ENCODE assay signal across 17 cellular contexts in the genomic region with DNA sequence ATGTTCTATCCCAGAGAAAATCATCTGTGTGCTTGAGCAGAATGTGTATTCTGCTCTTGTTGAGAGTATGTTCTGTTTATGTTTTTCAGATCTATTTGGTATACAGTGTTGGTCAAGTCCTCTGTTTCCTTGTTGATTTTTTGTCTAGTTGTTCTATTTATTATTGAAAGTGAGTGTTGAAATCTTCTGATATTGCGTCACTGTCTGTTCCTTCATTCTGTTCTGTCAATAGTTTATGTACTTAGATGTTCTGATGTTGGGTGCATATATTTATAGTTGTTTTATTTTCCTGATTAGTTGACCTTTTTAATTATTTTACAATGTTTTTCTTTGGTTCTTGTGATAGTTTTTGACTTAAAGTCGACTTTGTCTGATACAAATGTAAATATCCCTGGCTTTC.
"Had no signal": no experiment of that assay in that cellular context is flagged by ENCODE, and none has a peak within 500 bp of the region (broad histone marks: within the 10 kb centered on the region; RNA-seq: fewer than 3 reads in every experiment).

No MANE protein-coding gene starts in this region.

- H3K4me1 ChIP-seq: foreskin keratinocyte, testis, tibial nerve, upper lobe of right lung, vagina had no signal

- H3K27ac Mint-ChIP-seq: dendritic cell treated with granulocyte-macrophage colony-stimulating factor and Interleukin-4, amounts not matched to agents 40 ng/mL and 50 ng/mL, for 4 days; immature natural killer cell; naive thymus-derived CD8-positive, alpha-beta T cell; stimulated activated naive B cell treated with anti-CD40 and anti-IgM and Interleukin-4, amounts not matched to agents 10 μg/mL and 1 μg/mL and 100 μg/mL, for 72 hours; stimulated activated naive CD8-positive, alpha-beta T cell treated with anti-CD3 and anti-CD28 coated beads, Interleukin-15, amount 100 ng/mL, for 72 hours had no signal

- H3K4me3 Mint-ChIP-seq: dendritic cell treated with granulocyte-macrophage colony-stimulating factor and Interleukin-4, amounts not matched to agents 40 ng/mL and 50 ng/mL, for 4 days; immature natural killer cell; naive thymus-derived CD8-positive, alpha-beta T cell; stimulated activated naive B cell treated with anti-CD40 and anti-IgM and Interleukin-4, amounts not matched to agents 10 μg/mL and 1 μg/mL and 100 μg/mL, for 72 hours; stimulated activated naive CD8-positive, alpha-beta T cell treated with anti-CD3 and anti-CD28 coated beads, Interleukin-15, amount 100 ng/mL, for 72 hours had no signal

- H3K27me3 Mint-ChIP-seq: dendritic cell treated with granulocyte-macrophage colony-stimulating factor and Interleukin-4, amounts not matched to agents 40 ng/mL and 50 ng/mL, for 4 days; naive thymus-derived CD8-positive, alpha-beta T cell; stimulated activated naive B cell treated with anti-CD40 and anti-IgM and Interleukin-4, amounts not matched to agents 10 μg/mL and 1 μg/mL and 100 μg/mL, for 72 hours; stimulated activated naive CD8-positive, alpha-beta T cell treated with anti-CD3 and anti-CD28 coated beads, Interleukin-15, amount 100 ng/mL, for 72 hours had no signal

- H3K9me3 ChIP-seq: mucosa of descending colon, neutrophil, testis, vagina had no signal

- H3K27me3 ChIP-seq: foreskin keratinocyte, neutrophil, testis, tibial nerve, upper lobe of right lung, vagina had no signal

- H3K4me1 Mint-ChIP-seq: immature natural killer cell; naive thymus-derived CD8-positive, alpha-beta T cell; stimulated activated naive B cell treated with anti-CD40 and anti-IgM and Interleukin-4, amounts not matched to agents 10 μg/mL and 1 μg/mL and 100 μg/mL, for 72 hours; stimulated activated naive CD8-positive, alpha-beta T cell treated with anti-CD3 and anti-CD28 coated beads, Interleukin-15, amount 100 ng/mL, for 72 hours had no signal

- H3K27ac ChIP-seq: foreskin keratinocyte, neutrophil, skin epidermis, testis, tibial nerve, upper lobe of right lung, vagina had no signal

- ATAC-seq: foreskin keratinocyte; mucosa of descending colon; naive thymus-derived CD8-positive, alpha-beta T cell; sciatic nerve; stimulated activated naive B cell treated with anti-CD40 and anti-IgM and Interleukin-4, amounts not matched to agents 10 μg/mL and 1 μg/mL and 100 μg/mL, for 72 hours; stimulated activated naive CD8-positive, alpha-beta T cell treated with anti-CD3 and anti-CD28 coated beads, Interleukin-15, amount 100 ng/mL, for 72 hours; upper lobe of right lung had no signal

- H3K4me3 ChIP-seq: mucosa of descending colon, skin epidermis, testis, tibial nerve, upper lobe of right lung, vagina had no signal

- DNase-seq: foreskin keratinocyte; immature natural killer cell; mucosa of descending colon; naive thymus-derived CD8-positive, alpha-beta T cell; posterior cingulate gyrus; stimulated activated CD4-positive, alpha-beta T cell treated with anti-CD3 and anti-CD28 coated beads, Interleukin-2, amount 100 ng/mL, for 24 hours; stimulated activated CD4-positive, alpha-beta T cell treated with anti-CD3 and anti-CD28 coated beads, Interleukin-4, amount 100 ng/mL, for 4 hours; stimulated activated naive B cell treated with anti-CD40 and anti-IgM and Interleukin-4, amounts not matched to agents 10 μg/mL and 1 μg/mL and 100 μg/mL, for 72 hours; stimulated activated naive CD8-positive, alpha-beta T cell treated with anti-CD3 and anti-CD28 coated beads, Interleukin-15, amount 100 ng/mL, for 72 hours; testis; upper lobe of right lung had no signal

- H3K36me3 ChIP-seq: neutrophil, tibial nerve, upper lobe of right lung, vagina had no signal

- H3K36me3 Mint-ChIP-seq: immature natural killer cell; stimulated activated naive B cell treated with anti-CD40 and anti-IgM and Interleukin-4, amounts not matched to agents 10 μg/mL and 1 μg/mL and 100 μg/mL, for 72 hours had no signal
